In the genomic region with DNA sequence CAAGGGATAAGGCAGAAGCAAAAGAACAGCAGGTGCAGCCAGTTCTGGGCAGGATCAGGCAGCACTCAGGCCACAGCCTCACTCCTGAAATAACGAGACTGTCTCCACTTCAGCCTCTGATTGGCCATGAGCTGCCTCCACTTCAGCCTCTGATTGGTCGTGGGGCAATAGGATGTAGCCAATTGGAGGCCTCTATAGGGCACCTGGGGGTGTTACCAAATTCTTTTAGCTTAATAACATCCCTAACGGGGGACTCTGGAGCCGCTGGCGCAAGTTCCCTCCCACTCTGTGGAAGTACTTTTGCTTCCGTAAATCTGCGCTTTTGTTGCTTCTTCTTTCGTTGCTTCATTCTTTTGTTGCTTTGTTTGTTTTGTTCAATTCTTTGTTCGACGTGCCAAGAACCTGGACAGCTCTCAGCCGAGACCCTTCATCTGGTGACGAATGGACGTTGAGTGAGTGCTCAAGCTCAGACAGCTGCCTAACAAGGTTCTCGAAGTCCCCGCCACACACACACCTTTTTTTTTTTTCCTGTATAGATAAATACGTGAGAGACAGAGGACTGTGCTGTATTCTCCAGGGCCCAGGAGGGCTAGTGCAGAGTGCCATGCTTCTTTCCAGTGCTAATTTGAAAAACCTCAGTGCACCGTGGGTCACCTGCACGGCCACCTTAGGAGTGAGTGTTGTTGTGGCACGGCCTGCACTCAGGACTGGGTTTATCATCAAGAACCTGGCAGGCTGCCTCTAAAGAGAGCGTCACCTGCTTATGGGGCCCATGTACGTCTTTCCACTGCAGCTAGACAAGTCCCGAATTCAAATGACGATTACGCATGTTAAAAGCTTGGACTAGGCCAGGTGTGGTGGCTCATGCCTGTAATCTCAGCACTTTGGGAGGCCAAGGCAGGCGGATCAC, we compare ENCODE assay signal across 9 cellular contexts. TPM values are rescaled to one million over a fixed set of nuclear protein-coding genes. Genes with fewer than 3 reads are reported as not detected.
DNase-seq lines count a peak whose midpoint lies in the region; ATAC-seq, FAIRE-seq and TF ChIP-seq lines count a peak whose summit lies in the region.
"Had no signal": no experiment of that assay in that cellular context is flagged by ENCODE, and none has a peak within 500 bp of the region (broad histone marks: within the 10 kb centered on the region; RNA-seq: fewer than 3 reads in every experiment).

No MANE protein-coding gene starts in this region.

- H3K4me3 ChIP-seq in HepG2 (replicated peaks in 1 of 3; ENCODE audit: insufficient read depth in 1 of 3, low read depth in 2 of 3, low read length in 3 of 3) = no peak overlapping the region

- H3K27ac ChIP-seq in HepG2 (ENCODE audit: extremely low read length, insufficient read depth, low read length) = no peak overlapping the region

- no peaks in the 10 kb centered on the region for H3K79me2 ChIP-seq in HepG2 (ENCODE audit: insufficient read depth, low read length)

- POLR2A ChIA-PET in HepG2 (lab: Yijun Ruan, JAX) = no interaction called here

- no peaks in the 10 kb centered on the region for H3K36me3 ChIP-seq in HepG2 (replicated peaks in 1 of 2; ENCODE audit: control insufficient read depth in 1 of 2, insufficient read depth in 2 of 2, low read length in 2 of 2)

- intact Hi-C loops in HepG2 (cut with micrococcal nuclease; ENCODE audit: unreplicated experiment) = loop anchor here (5.0 kb wide), 1 partner anchor 643 kb away; no protein-coding TSS in a partner anchor

- H3K9me3 ChIP-seq in HepG2 (ENCODE audit: low read length) = no peaks in the 10 kb centered on the region

- in situ Hi-C loops in HepG2 (cut with HindIII; ENCODE audit: extremely low pct_ligation_motif_present, low pct_unique_long_range_greater_than_20kb) = no loop called here

- H3K9ac ChIP-seq in HepG2 (ENCODE audit: insufficient read depth, low read depth, low read length) = no peak overlapping the region

- FAIRE-seq in HepG2 (lab: Jason Lieb, UNC) = no peak
- FAIRE-seq: colon had no signal

- WGBS in HepG2 (ENCODE audit: low lambda C conversion rate) = 45% methylated on average over 25 of the region's 25 CpGs

- no peaks in the 10 kb centered on the region; the same call in 1 of the 2 replicates for H4K20me1 ChIP-seq in HepG2 (ENCODE audit: insufficient read depth, low read length)

- H3K27me3 ChIP-seq in HepG2 (ENCODE audit: control insufficient read depth in 1 of 2, insufficient read depth in 2 of 2, low read length in 2 of 2) = peaks cover 10 to 73% of the 10 kb centered on the region in 2 experiments

- TF ChIP-seq POLR2A in HepG2 (IDR thresholded peaks at IDR 0.05; ENCODE audit: insufficient read depth in 1 of 2, low read depth in 2 of 2, low read length in 2 of 2) = no peak

- no TSS peak for BruUV-seq in HepG2 (replicated peaks; lab: Mats Ljungman, UMichigan)

- H2AFZ ChIP-seq in HepG2 (ENCODE audit: low read length) = no peak overlapping the region

- peaks cover 11% of the 10 kb centered on the region for H3K4me1 ChIP-seq in HepG2 (ENCODE audit: insufficient read depth, low read length)

- TF ChIP-seq CTCF in HepG2 (CRISPR knock-in tag; IDR thresholded peaks at IDR 0.05) = no peak

- TF ChIP-seq EP300 in HepG2 (IDR thresholded peaks at IDR 0.05; ENCODE audit: low read depth in 2 of 2, low read length in 2 of 2) = no peak
- TF ChIP-seq EP300 in HepG2 (CRISPR knock-in tag; IDR thresholded peaks at IDR 0.05; ENCODE audit: borderline replicate concordance) = no peak

- DNase-seq in EH (ENCODE audit: low read depth) = peak; percentile 52
- DNase-seq in NCI-H1105 (lab: John Stamatoyannopoulos, UW) = peak; percentile 96
- DNase-seq in astrocyte of the hippocampus (ENCODE audit: low read depth, low spot score) = peak; percentile 71
- DNase-seq in HepG2 (ENCODE audit: low spot score) = no peak
- DNase-seq in AG08396 (ENCODE audit: low spot score) = no peak
- no peak for DNase-seq in activated effector memory CD4-positive, alpha-beta T cell treated with anti-CD3 and anti-CD28 coated beads, Interleukin-2, amount 50 U/mL, for 16 hours

- H3K4me2 ChIP-seq in HepG2 (ENCODE audit: low read depth, low read length) = no peak overlapping the region

- CTCF ChIA-PET in HepG2 (lab: Yijun Ruan, JAX; ENCODE audit: low intra/inter-chr PET ratio, low total read pairs) = no interaction called here

- TF ChIP-seq RAD21 in HepG2 (CRISPR knock-in tag; IDR thresholded peaks at IDR 0.05) = no peak

- ATAC-seq in HepG2 (peak; percentile 53), GM19324 (IDR thresholded peaks at IDR 0.05; ENCODE audit: low FRiP score, unreplicated experiment) (no peak), HG03460 (IDR thresholded peaks at IDR 0.05; ENCODE audit: unreplicated experiment) (no peak)

TF ChIP-seq in HepG2, 621 proteins besides CTCF, POLR2A, EP300 and RAD21:
- peak; percentile 66 for TF ChIP-seq NFYB (CRISPR knock-in tag; IDR thresholded peaks at IDR 0.05)
- TF ChIP-seq NKX3-1 (CRISPR knock-in tag; IDR thresholded peaks at IDR 0.05) = no peak
- TF ChIP-seq NFYC (CRISPR knock-in tag; IDR thresholded peaks at IDR 0.05) = peak; percentile 71

RNA-seq across cellular contexts. Expression of gene TUBGCP3, which starts 32.0 kb away (rescaled TPM):
- 15.5 and 18.4 TPM in 2 replicates for total RNA-seq in HepG2 (2016; rRNA removed; fragmentation: Illumina TruSeq; extraction: Trizol)
- total RNA-seq in HepG2 (2016; cell fraction: cytosol; rRNA removed; fragmentation: Illumina TruSeq; extraction: Trizol; ENCODE audit: low read depth) = 26.3 and 26.8 TPM in 2 replicates
- total RNA-seq in HepG2 (2016; cell fraction: insoluble cytoplasmic fraction; rRNA removed; fragmentation: Illumina TruSeq; extraction: Trizol) = 16.3 and 16.7 TPM in 2 replicates
- 20.4 and 21.8 TPM in 2 replicates for total RNA-seq in HepG2 (2016; cell fraction: membrane; rRNA removed; fragmentation: Illumina TruSeq; extraction: Trizol)
- total RNA-seq in HepG2 (2016; cell fraction: nucleus; rRNA removed; fragmentation: Illumina TruSeq; extraction: Trizol) = 29.7 and 32.9 TPM in 2 replicates
- 12.6 and 13.3 TPM in 2 replicates for polyA plus RNA-seq in HepG2 (2011; rRNA removed)
- polyA plus RNA-seq in HepG2 (2011; cell fraction: cytosol; rRNA removed) = 13.0 and 16.2 TPM in 2 replicates
- 37.9 and 38.9 TPM in 2 replicates for polyA plus RNA-seq in HepG2 (2011; cell fraction: nucleus; rRNA removed)
- 12.7 and 13.6 TPM in 2 replicates for polyA plus RNA-seq in HepG2 (2012)
- 1.8 and 2.2 TPM in 2 replicates for polyA plus RNA-seq in HepG2 (2016; cell fraction: cytosol; fragmentation: Illumina TruSeq; extraction: Trizol; ENCODE audit: low read depth)
- 17.9 and 19.3 TPM in 2 replicates for polyA plus RNA-seq in HepG2 (2016; cell fraction: insoluble cytoplasmic fraction; fragmentation: Illumina TruSeq; extraction: Trizol; ENCODE audit: low read depth)
- polyA plus RNA-seq in HepG2 (2016; cell fraction: membrane; fragmentation: Illumina TruSeq; extraction: Trizol; ENCODE audit: low read depth) = 5.5 TPM in 2 replicates
- polyA plus RNA-seq in HepG2 (2016; cell fraction: nucleus; fragmentation: Illumina TruSeq; extraction: Trizol; ENCODE audit: insufficient read depth, low read depth) = 27.6 and 28.8 TPM in 2 replicates
- 31.5 and 65.3 TPM in 2 replicates for polyA minus RNA-seq in HepG2 (2011; rRNA and poly(A)+ RNA removed; ENCODE audit: low replicate concordance)
- 9.6 and 11.7 TPM in 2 replicates for polyA minus RNA-seq in HepG2 (2011; cell fraction: cytosol; rRNA and poly(A)+ RNA removed)
- polyA minus RNA-seq in HepG2 (2011; cell fraction: nucleus; rRNA and poly(A)+ RNA removed) = 67.3 and 70.4 TPM in 2 replicates

Comparison
In these comparisons a context has a peak if more than half of its experiments do, and no peak if none do; other contexts are left out.
1. DNase-seq: peak in EH (single experiment), NCI-H1105 (single experiment) and astrocyte of the hippocampus (single experiment); none in HepG2 (single experiment), AG08396 (single experiment) and activated effector memory CD4-positive, alpha-beta T cell treated with anti-CD3 and anti-CD28 coated beads, Interleukin-2, amount 50 U/mL, for 16 hours (single experiment).